21 cellular contexts compared by ENCODE assay signal in the genomic region with DNA sequence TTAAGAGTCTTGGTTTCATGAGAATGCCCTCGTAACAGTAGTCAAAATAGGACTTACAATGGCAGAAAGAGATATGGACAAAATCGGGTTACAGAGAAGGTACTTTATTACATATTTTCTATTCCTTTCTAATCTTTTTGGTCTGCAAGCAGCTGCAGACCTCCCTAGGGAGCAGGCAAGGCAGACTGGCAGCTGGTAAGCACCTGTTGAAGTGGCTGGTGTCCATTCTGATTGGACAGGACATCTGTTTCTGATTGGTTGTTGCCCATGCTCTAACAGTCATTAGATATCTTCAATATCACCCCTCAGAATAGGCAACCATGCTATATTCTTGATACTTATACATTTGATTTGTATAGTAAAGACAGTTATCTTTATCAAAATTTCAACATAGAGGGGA.
DNase-seq lines count a peak whose midpoint lies in the region; ATAC-seq and TF ChIP-seq lines count a peak whose summit lies in the region.
"Had no signal": no experiment of that assay in that cellular context is flagged by ENCODE, and none has a peak within 500 bp of the region (broad histone marks: within the 10 kb centered on the region; RNA-seq: fewer than 3 reads in every experiment).

No MANE protein-coding gene starts in this region.

- no peak overlapping the region for H3K27ac ChIP-seq in BLaER1
- no peak overlapping the region for H3K27ac ChIP-seq in WERI-Rb-1
- no peak overlapping the region for H3K27ac ChIP-seq in adrenal gland
- H3K27ac ChIP-seq: KMS-11, left ventricle myocardium inferior, suprapubic skin had no signal

- H3K9me3 ChIP-seq in BLaER1 (no peaks in the 10 kb centered on the region), WERI-Rb-1 (ENCODE audit: severe bottlenecking) (no peaks in the 10 kb centered on the region), adrenal gland (replicated peaks in 1 of 3) (no peaks in the 10 kb centered on the region)
- H3K9me3 ChIP-seq: HAP-1, left ventricle myocardium inferior, suprapubic skin had no signal

- H3K4me3 ChIP-seq in BLaER1, result no peak overlapping the region
- H3K4me3 ChIP-seq in WERI-Rb-1 (ENCODE audit: low read depth, low read length), result no peak overlapping the region
- no peak overlapping the region for H3K4me3 ChIP-seq in adrenal gland
- H3K4me3 ChIP-seq: HAP-1, left ventricle myocardium inferior, suprapubic skin had no signal

- ATAC-seq in GM18907 (IDR thresholded peaks at IDR 0.05; ENCODE audit: unreplicated experiment), result peak; percentile 76
- ATAC-seq in HG03039 (IDR thresholded peaks at IDR 0.05; ENCODE audit: unreplicated experiment), result no peak
- ATAC-seq: activated CD8-positive, alpha-beta memory T cell treated with anti-CD3 and anti-CD28 coated beads, Interleukin-2, amount 10 ng/mL, durations not matched to agents 7 days and 5 days; sciatic nerve had no signal

- H3K4me1 ChIP-seq in BLaER1 (peaks cover 8% of the 10 kb centered on the region; the same call in 1 of the 2 replicates), adrenal gland (replicated peaks in 1 of 2) (no peaks in the 10 kb centered on the region)
- H3K4me1 ChIP-seq: HAP-1, left ventricle myocardium inferior, suprapubic skin had no signal

- intact Hi-C loops in adrenal gland (cut with DNase I), result no loop called here

- no peaks in the 10 kb centered on the region for H4K20me1 ChIP-seq in BLaER1

- H3K27me3 ChIP-seq in BLaER1 (no peaks in the 10 kb centered on the region), WERI-Rb-1 (ENCODE audit: insufficient read depth, low read depth, severe bottlenecking) (no peaks in the 10 kb centered on the region), adrenal gland (no peaks in the 10 kb centered on the region)
- H3K27me3 ChIP-seq: suprapubic skin had no signal

- 0 out of 2 replicates have a peak overlapping the region, but pooled peaks have one; percentile 0 for H3K4me2 ChIP-seq in BLaER1
- H3K4me2 ChIP-seq: KMS-11 had no signal

- 67 to 78% (median 74%) methylated on average over 2 of the region's 2 CpGs for WGBS in adrenal gland, 4 donors

- TF ChIP-seq POLR2A in adrenal gland (IDR thresholded peaks at IDR 0.05), result no peak

- TF ChIP-seq CTCF in WERI-Rb-1 (IDR thresholded peaks at IDR 0.05; ENCODE audit: low read depth, low read length) (no peak), adrenal gland (IDR thresholded peaks at IDR 0.05) (no peak)

- H3K36me3 ChIP-seq in BLaER1 (no peaks in the 10 kb centered on the region), WERI-Rb-1 (no peaks in the 10 kb centered on the region), adrenal gland (replicated peaks in 1 of 2) (no peaks in the 10 kb centered on the region)
- H3K36me3 ChIP-seq: HAP-1, left ventricle myocardium inferior, suprapubic skin had no signal

- H3K9ac ChIP-seq in BLaER1, result no peak overlapping the region
- H3K9ac ChIP-seq: KMS-11 had no signal

- DNase-seq in NCI-H1436 treated with DMSO at 0.1 percent for 48 hours (lab: John Stamatoyannopoulos, UW) (peak; percentile 31), SK-N-DZ (ENCODE audit: low spot score) (peak; percentile 18), WERI-Rb-1 (no peak), adrenal gland (no peak)
- DNase-seq: activated CD4-positive, CD25-positive, alpha-beta regulatory T cell; activated CD8-positive, alpha-beta memory T cell treated with anti-CD3 and anti-CD28 coated beads, Interleukin-2, amount 10 ng/mL, durations not matched to agents 7 days and 5 days; activated T-cell treated with anti-CD3 and anti-CD28 coated beads, Interleukin-2, amount 50 U/mL, for 48 hours; CD4-positive, CD25-positive, alpha-beta regulatory T cell; left ventricle myocardium inferior; mesendoderm; NCI-H2029; stimulated activated CD4-positive, alpha-beta T cell treated with anti-CD3 and anti-CD28 coated beads, Interleukin-15, amount 100 ng/mL, for 24 hours; stimulated activated naive CD4-positive, alpha-beta T cell; T-helper 1 cell had no signal

Comparison
In these comparisons a context has a peak if more than half of its experiments do, and no peak if none do; other contexts are left out.
1. DNase-seq: peak in NCI-H1436 treated with DMSO at 0.1 percent for 48 hours (single experiment) and SK-N-DZ (single experiment); none in WERI-Rb-1 (single experiment) and adrenal gland (0 of 7).